Comparison of ENCODE assay signal across 20 cellular contexts in genomic region chr5:116824751-116825438, GRCh38.
A peak's percentile ranks its signal among the peaks of the same experiment; 100 is the strongest.
DNase-seq lines count a peak whose midpoint lies in the region; ATAC-seq, FAIRE-seq and TF ChIP-seq lines count a peak whose summit lies in the region.
"Had no signal": no experiment of that assay in that cellular context is flagged by ENCODE, and none has a peak within 500 bp of the region (broad histone marks: within the 10 kb centered on the region; RNA-seq: fewer than 3 reads in every experiment).

No MANE protein-coding gene starts in this region.

- H2BK12ac ChIP-seq in H1 (ENCODE audit: low read depth, low read length), result no peak overlapping the region; the same call in 1 of the 2 replicates

- H4K20me1 ChIP-seq in H1 (replicated peaks in 1 of 2; ENCODE audit: control insufficient read depth in 1 of 2, insufficient read depth in 2 of 2, low read length in 2 of 2) (no peaks in the 10 kb centered on the region), keratinocyte (ENCODE audit: control insufficient read depth, extremely low read depth, insufficient read depth, low read length) (no peaks in the 10 kb centered on the region)
- H4K20me1 ChIP-seq: BLaER1 had no signal

- H3K27me3 ChIP-seq in HUES48 (ENCODE audit: control insufficient read depth, insufficient read depth, low read length), result no peaks in the 10 kb centered on the region
- no peaks in the 10 kb centered on the region for H3K27me3 ChIP-seq in H1 (replicated peaks in 1 of 4; ENCODE audit: control insufficient read depth in 3 of 4, extremely low read depth in 1 of 4, insufficient read depth in 3 of 4, low read length in 3 of 4)
- H3K27me3 ChIP-seq in keratinocyte (ENCODE audit: control insufficient read depth, extremely low read depth, insufficient read depth, low read length), result no peaks in the 10 kb centered on the region
- H3K27me3 ChIP-seq: BLaER1 had no signal

- no peak overlapping the region for H3K14ac ChIP-seq in H1 (ENCODE audit: insufficient read length)

- H3K23ac ChIP-seq in H1 (ENCODE audit: insufficient read length), result no peak overlapping the region

- no peak overlapping the region for H2BK15ac ChIP-seq in H1 (ENCODE audit: low read length)

- H3K18ac ChIP-seq in H1 (ENCODE audit: extremely low read depth, low read length), result no peak overlapping the region

- FAIRE-seq in GM12892 (lab: Jason Lieb, UNC), result peak; percentile 5
- no peak for FAIRE-seq in H1 (lab: Jason Lieb, UNC)
- FAIRE-seq in keratinocyte (lab: Jason Lieb, UNC), result peak; percentile 17
- FAIRE-seq: GM18507, H54, HTR-8/SVneo had no signal

- no peaks in the 10 kb centered on the region for H3K79me1 ChIP-seq in H1 (ENCODE audit: low read depth, low read length)

- H3K9ac ChIP-seq in HUES48 (ENCODE audit: low read depth, low read length), result no peak overlapping the region
- H3K9ac ChIP-seq in H1 (replicated peaks in 1 of 4; ENCODE audit: extremely low read depth in 1 of 4, low read depth in 3 of 4, low read length in 3 of 4), result no peak overlapping the region
- H3K9ac ChIP-seq in keratinocyte (ENCODE audit: control insufficient read depth, extremely low read depth, insufficient read depth, low read length), result no peak overlapping the region
- H3K9ac ChIP-seq: BLaER1 had no signal

- no peak for TF ChIP-seq POLR2A in GM12892 (IDR thresholded peaks at IDR 0.05; ENCODE audit: low read depth, low read length)
- no peak for TF ChIP-seq POLR2A in H1 (IDR thresholded peaks at IDR 0.05; ENCODE audit: control extremely low read depth in 1 of 2, low read depth in 2 of 2, low read length in 2 of 2)

- H3K4me3 ChIP-seq in HUES48 (ENCODE audit: low read depth, low read length) (no peak overlapping the region), H1 (ENCODE audit: extremely low read depth in 1 of 4, insufficient read depth in 2 of 4, low read depth in 3 of 4, low read length in 4 of 4) (no peak overlapping the region), keratinocyte (ENCODE audit: control insufficient read depth in 2 of 3, extremely low read depth in 1 of 3, insufficient read depth in 2 of 3, low read depth in 1 of 3, low read length in 3 of 3) (no peak overlapping the region)
- H3K4me3 ChIP-seq: BLaER1 had no signal

- dilution Hi-C loops in keratinocyte (cut with MboI; ENCODE audit: extremely low pct_ligation_motif_present, low sequenced_read_pairs), result no loop called here

- no peak overlapping the region for H4K91ac ChIP-seq in H1 (replicated peaks; ENCODE audit: insufficient read length, low read length)

- H3K23me2 ChIP-seq in H1 (ENCODE audit: low read depth, low read length), result no peaks in the 10 kb centered on the region

- H3K27ac ChIP-seq in HUES48 (ENCODE audit: low read depth, low read length) (peak overlapping the region; percentile 30), H1 (ENCODE audit: low read depth, low read length) (no peak overlapping the region), keratinocyte (ENCODE audit: control insufficient read depth, insufficient read depth, low read length) (no peak overlapping the region)
- H3K27ac ChIP-seq: BLaER1 had no signal

- POLR2A ChIA-PET in H1 (lab: Charles Lee; ENCODE audit: partially characterized antibody), result interaction anchor here (0.9 to 1.5 kb wide), 4 partner anchors 8 to 14 kb away, joined by 3 to 4 read pairs (median 3); no protein-coding TSS in a partner anchor

- DNase-seq in GM12892 (ENCODE audit: insufficient read length), result no peak
- no peak for DNase-seq in H1 (ENCODE audit: low read depth in 1 of 2, low spot score in 2 of 2)
- no peak for DNase-seq in keratinocyte (ENCODE audit: low read depth, low spot score)
- no peak for DNase-seq in SHP77 treated with DMSO at 0.1 percent for 48 hours (lab: John Stamatoyannopoulos, UW)
- DNase-seq: 8988T; AML-193; Caco-2; CD8-positive, alpha-beta memory T cell; DMS53; GF-D8; IMR-90; KBM-7 had no signal

- no peak overlapping the region for H3K56ac ChIP-seq in H1 (replicated peaks; ENCODE audit: insufficient read length, low read depth, low read length)

- H3K9me1 ChIP-seq in keratinocyte (ENCODE audit: control insufficient read depth, extremely low read depth, insufficient read depth, low read length), result no peaks in the 10 kb centered on the region

- no peak overlapping the region for H3K4me2 ChIP-seq in H1 (ENCODE audit: insufficient read depth in 1 of 2, low read depth in 2 of 2, low read length in 2 of 2)
- H3K4me2 ChIP-seq in keratinocyte (ENCODE audit: control insufficient read depth, extremely low read depth, insufficient read depth, low read depth, low read length), result no peak overlapping the region
- H3K4me2 ChIP-seq: BLaER1 had no signal

- H3K4ac ChIP-seq in H1 (replicated peaks; ENCODE audit: insufficient read length, low read depth, low read length), result no peak overlapping the region

- H2BK120ac ChIP-seq in H1 (replicated peaks; ENCODE audit: low read depth, low read length), result peak overlapping the region; percentile 38

- CTCF ChIA-PET in H1 (lab: Charles Lee; ENCODE audit: partially characterized antibody), result interaction anchor here (0.9 to 1.6 kb wide), 3 partner anchors 9 to 250 kb away, joined by 3 to 6 read pairs (median 5); partner anchors contain the start of gene SEMA6A

- no peaks in the 10 kb centered on the region for H3K9me3 ChIP-seq in HUES48 (ENCODE audit: control insufficient read depth, insufficient read depth, low read length)
- no peaks in the 10 kb centered on the region for H3K9me3 ChIP-seq in H1 (ENCODE audit: insufficient read depth in 2 of 2, low read depth in 1 of 2, low read length in 1 of 2)
- no peaks in the 10 kb centered on the region for H3K9me3 ChIP-seq in keratinocyte (ENCODE audit: control insufficient read depth, low read depth, low read length)
- H3K9me3 ChIP-seq: BLaER1, Caco-2 had no signal

- H2AFZ ChIP-seq in H1 (ENCODE audit: low read length) (no peak overlapping the region), keratinocyte (ENCODE audit: control insufficient read depth, low read length) (no peak overlapping the region)

- no peak for TF ChIP-seq RAD21 in H1 (IDR thresholded peaks at IDR 0.05 in 1 of 2, conservative IDR thresholded peaks at IDR 0.05 in 1 of 2; ENCODE audit: low read depth in 2 of 2, low read length in 2 of 2)

- no peak overlapping the region; the same call in 1 of the 2 replicates for H2AK5ac ChIP-seq in H1 (ENCODE audit: low read depth, low read length)

- H2BK20ac ChIP-seq in H1 (ENCODE audit: low read length), result peak overlapping the region; percentile 100

- TF ChIP-seq CTCF in H1 (IDR thresholded peaks at IDR 0.05; ENCODE audit: control extremely low read depth in 1 of 3, insufficient read depth in 1 of 3, low read depth in 1 of 3, low read length in 3 of 3) (no peak), keratinocyte (optimal IDR thresholded peaks at IDR 0.05 in 1 of 3, IDR thresholded peaks at IDR 0.05 in 1 of 3, conservative IDR thresholded peaks at IDR 0.05 in 1 of 3; ENCODE audit: extremely low read depth in 1 of 3, insufficient read depth in 2 of 3, low read length in 3 of 3) (no peak)

- TF ChIP-seq EP300 in H1 (IDR thresholded peaks at IDR 0.05; ENCODE audit: borderline replicate concordance in 1 of 2, low read depth in 2 of 2, low read length in 2 of 2), result no peak

- no peaks in the 10 kb centered on the region for H3K36me3 ChIP-seq in HUES48 (ENCODE audit: control insufficient read depth, insufficient read depth, low read length)
- no peaks in the 10 kb centered on the region for H3K36me3 ChIP-seq in H1 (ENCODE audit: control insufficient read depth in 2 of 4, insufficient read depth in 4 of 4, low read length in 3 of 4)
- no peaks in the 10 kb centered on the region for H3K36me3 ChIP-seq in keratinocyte (ENCODE audit: control insufficient read depth in 2 of 2, extremely low read depth in 1 of 2, insufficient read depth in 2 of 2, low read length in 2 of 2)
- H3K36me3 ChIP-seq: BLaER1 had no signal

- peak overlapping the region; percentile 78 for H4K5ac ChIP-seq in H1 (ENCODE audit: insufficient read length, low read depth, low read length)

- H2BK5ac ChIP-seq in H1 (ENCODE audit: low read depth, low read length), result peak overlapping the region; percentile 93; the same call in 1 of the 2 replicates

- H3K79me2 ChIP-seq in H1 (ENCODE audit: control insufficient read depth in 1 of 2, insufficient read depth in 2 of 2, low read length in 2 of 2) (no peaks in the 10 kb centered on the region), keratinocyte (ENCODE audit: control insufficient read depth, insufficient read depth, low read length) (no peaks in the 10 kb centered on the region)

- no peak overlapping the region for H4K8ac ChIP-seq in H1 (ENCODE audit: extremely low read depth, insufficient read depth, low read length)

- ATAC-seq in GM21367 (IDR thresholded peaks at IDR 0.05; ENCODE audit: unreplicated experiment), result no peak
- no peak for ATAC-seq in HG03520 (IDR thresholded peaks at IDR 0.05; ENCODE audit: unreplicated experiment)
- no peak for ATAC-seq in GM19452 (IDR thresholded peaks at IDR 0.05; ENCODE audit: unreplicated experiment)

- H3K4me1 ChIP-seq in HUES48 (ENCODE audit: control insufficient read depth, insufficient read depth, low read length) (peaks cover 40% of the 10 kb centered on the region), H1 (replicated peaks in 1 of 4; ENCODE audit: control insufficient read depth in 3 of 4, insufficient read depth in 4 of 4, low read length in 3 of 4) (peaks cover 0 to 24% (median 12%) of the 10 kb centered on the region in 4 experiments; a peak in 5 of 7 replicates), keratinocyte (ENCODE audit: control insufficient read depth, extremely low read depth, insufficient read depth, low read length) (no peaks in the 10 kb centered on the region)
- H3K4me1 ChIP-seq: BLaER1, Caco-2 had no signal

- 73% methylated on average over 3 of the region's 3 CpGs; no CpG with 5 or more reads in 1 of the 2 experiments for WGBS in H1 (ENCODE audit: extremely low coverage in 1 of 2, insufficient coverage in 1 of 2, insufficient read length in 1 of 2, insufficient replicate concordance in 2 of 2, low coverage in 1 of 2, low lambda C conversion rate in 2 of 2, missing lambda C conversion rate in 1 of 2), 2 experiments

TF ChIP-seq in H1, 55 proteins besides CTCF, POLR2A, EP300 and RAD21:
- TF ChIP-seq ASH2L (IDR thresholded peaks at IDR 0.05; ENCODE audit: low read length), result no peak
- TF ChIP-seq CHD2 (IDR thresholded peaks at IDR 0.05; ENCODE audit: low read length), result no peak
- no peak for TF ChIP-seq CHD1 (IDR thresholded peaks at IDR 0.05; ENCODE audit: low read depth, low read length)
- no peak for TF ChIP-seq KDM1A (IDR thresholded peaks at IDR 0.05; ENCODE audit: borderline replicate concordance, low read length)
- no peak for TF ChIP-seq GABPA (IDR thresholded peaks at IDR 0.05; ENCODE audit: borderline replicate concordance, insufficient read depth, low read length)
- TF ChIP-seq MAFK (IDR thresholded peaks at IDR 0.05; ENCODE audit: low read depth, low read length), result no peak
- TF ChIP-seq SAP30 (IDR thresholded peaks at IDR 0.05; ENCODE audit: insufficient read depth, insufficient replicate concordance, low read length), result no peak
- TF ChIP-seq HDAC2 (IDR thresholded peaks at IDR 0.05; ENCODE audit: borderline replicate concordance in 1 of 2, low read depth in 2 of 2, low read length in 2 of 2), result no peak
